11 cellular contexts compared by ENCODE assay signal in the genomic region with DNA sequence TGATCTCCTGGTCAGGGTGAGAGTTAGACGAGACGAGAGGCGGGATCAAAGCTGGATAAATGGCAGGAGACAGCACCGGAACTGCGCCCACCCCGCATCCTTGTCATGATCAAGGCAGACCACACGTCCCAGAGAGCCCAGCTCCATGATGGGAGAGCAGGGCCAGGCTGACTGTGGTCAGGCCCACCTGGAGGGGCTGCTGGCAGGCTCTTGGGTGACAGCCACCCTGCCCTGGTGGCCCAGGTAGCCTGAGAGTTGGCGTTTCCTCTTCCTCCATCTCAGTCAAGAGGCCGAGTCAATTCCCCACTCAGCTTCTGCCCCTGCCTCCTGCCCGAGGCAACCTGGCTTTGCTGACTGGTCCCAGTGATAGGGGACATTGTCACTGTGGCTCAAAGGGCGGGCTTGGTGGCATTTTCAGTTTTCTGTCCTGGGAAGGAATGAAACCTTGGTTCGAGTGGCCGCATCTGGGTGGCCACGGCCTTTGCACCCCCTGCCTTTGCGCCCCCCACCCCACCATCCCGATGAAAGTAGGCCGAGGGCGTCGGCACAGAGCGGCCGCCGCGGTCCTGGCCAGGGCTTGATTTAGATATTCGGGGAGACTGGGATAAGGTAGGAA.
DNase-seq lines count a peak whose midpoint lies in the region; ATAC-seq and TF ChIP-seq lines count a peak whose summit lies in the region.
"Had no signal": no experiment of that assay in that cellular context is flagged by ENCODE, and none has a peak within 500 bp of the region (broad histone marks: within the 10 kb centered on the region; RNA-seq: fewer than 3 reads in every experiment).

No MANE protein-coding gene starts in this region.

- H3K9me3 ChIP-seq in MG63 (no peaks in the 10 kb centered on the region), lower lobe of right lung (no peaks in the 10 kb centered on the region)
- H3K9me3 ChIP-seq: Caco-2 had no signal

- H3K27ac ChIP-seq in epithelial cell of prostate, result peak overlapping the region; percentile 99
- H3K27ac ChIP-seq in lower lobe of right lung, result peak overlapping the region; percentile 98
- peak overlapping the region; percentile 99 for H3K27ac ChIP-seq in substantia nigra (ENCODE audit: low read depth, low read length, poor library complexity, severe bottlenecking)

- peak overlapping the region; percentile 78 for H3K4me3 ChIP-seq in MG63
- H3K4me3 ChIP-seq in lower lobe of right lung, result peak overlapping the region; percentile 37

- H3K27me3 ChIP-seq in MG63 (no peaks in the 10 kb centered on the region), lower lobe of right lung (ENCODE audit: low read depth) (no peaks in the 10 kb centered on the region)

- intact Hi-C loops in lower lobe of right lung (cut with DNase I), result no loop called here

- ATAC-seq in lower lobe of right lung, result no peak

- TF ChIP-seq CTCF in lower lobe of right lung (IDR thresholded peaks at IDR 0.05), result no peak

- DNase-seq in MG63 (no peak), epithelial cell of prostate (ENCODE audit: low read depth, low spot score) (no peak), lower lobe of right lung (peak; percentile 35), substantia nigra (lab: John Stamatoyannopoulos, UW) (no peak), foreskin melanocyte (no peak), NCI-H2196 treated with DMSO at 0.1 percent for 48 hours (lab: John Stamatoyannopoulos, UW; ENCODE audit: unreplicated experiment) (no peak), cerebellar nuclear complex (lab: John Stamatoyannopoulos, UW) (no peak)
- no peak for DNase-seq in effector CD4-positive, alpha-beta T cell
- DNase-seq: activated naive CD4-positive, alpha-beta T cell treated with Interleukin-2 at 50 U/mL for 16 hours; effector CD8-positive, alpha-beta T cell had no signal

- H3K4me1 ChIP-seq in lower lobe of right lung, result peaks cover 100% of the 10 kb centered on the region

- H3K36me3 ChIP-seq in MG63 (peaks cover 97% of the 10 kb centered on the region), lower lobe of right lung (peaks cover 83% of the 10 kb centered on the region)
